In the genomic region with DNA sequence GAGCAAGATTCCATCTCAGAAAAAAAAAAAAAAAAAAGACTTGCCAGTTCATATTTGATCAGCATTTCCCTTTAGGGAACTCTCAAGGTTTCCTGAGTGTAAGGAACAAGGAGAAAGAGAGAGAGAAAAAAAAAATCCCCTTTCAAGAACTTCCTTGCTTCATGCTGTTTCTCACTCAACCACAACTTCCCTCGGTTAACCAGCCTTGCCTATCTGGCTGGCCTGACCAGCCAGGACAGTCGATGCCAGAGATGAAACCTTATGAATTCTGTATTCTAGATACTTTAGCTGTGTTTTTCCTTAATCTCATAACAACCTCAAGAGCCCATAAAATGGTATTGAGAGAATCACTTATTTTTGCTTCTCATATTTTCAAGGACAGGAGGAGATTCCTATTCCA, we compare ENCODE assay signal across 9 cellular contexts. TPM values are rescaled to one million over a fixed set of nuclear protein-coding genes. Genes with fewer than 3 reads are reported as not detected.
A peak's percentile ranks its signal among the peaks of the same experiment; 100 is the strongest.
DNase-seq lines count a peak whose midpoint lies in the region; FAIRE-seq and TF ChIP-seq lines count a peak whose summit lies in the region.
"Had no signal": no experiment of that assay in that cellular context is flagged by ENCODE, and none has a peak within 500 bp of the region (broad histone marks: within the 10 kb centered on the region; RNA-seq: fewer than 3 reads in every experiment).

No MANE protein-coding gene starts in this region.

- H3K9me3 ChIP-seq in endodermal cell (ENCODE audit: control insufficient read depth, low read length) (no peaks in the 10 kb centered on the region), small intestine (ENCODE audit: control insufficient read depth, low read depth) (no peaks in the 10 kb centered on the region), SJCRH30 (replicated peaks) (no peaks in the 10 kb centered on the region)

- TF ChIP-seq CTCF in endodermal cell (conservative IDR thresholded peaks at IDR 0.05) = no peak
- TF ChIP-seq CTCF in glutamatergic neuron (IDR thresholded peaks at IDR 0.05; ENCODE audit: partially characterized antibody, unreplicated experiment) = no peak

- H3K9ac ChIP-seq in endodermal cell (ENCODE audit: extremely low read depth, low read length, poor library complexity, severe bottlenecking) = no peak overlapping the region

- H3K36me3 Mint-ChIP-seq in endodermal cell (ENCODE audit: low read depth) (peaks cover 6% of the 10 kb centered on the region), glutamatergic neuron (ENCODE audit: unreplicated experiment) (peaks cover 4% of the 10 kb centered on the region)

- H3K4me3 ChIP-seq in endodermal cell (ENCODE audit: low read length) (no peak overlapping the region), small intestine (ENCODE audit: low read depth in 1 of 2, low read length in 2 of 2) (no peak overlapping the region), SJCRH30 (no peak overlapping the region)

- FAIRE-seq in small intestine (lab: Jason Lieb, UNC) = no peak

- H3K36me3 ChIP-seq in endodermal cell (ENCODE audit: control insufficient read depth, insufficient read depth, low read length) = peaks cover 6% of the 10 kb centered on the region
- H3K36me3 ChIP-seq in small intestine (ENCODE audit: control insufficient read depth in 2 of 2, insufficient read depth in 2 of 2, low read length in 2 of 2) = no peaks in the 10 kb centered on the region
- H3K36me3 ChIP-seq in SJCRH30 = peaks cover 2% of the 10 kb centered on the region; the same call in 1 of the 2 replicates

- peak overlapping the region; percentile 38 for H3K27ac Mint-ChIP-seq in endodermal cell
- H3K27ac Mint-ChIP-seq in glutamatergic neuron (ENCODE audit: unreplicated experiment) = no peak overlapping the region

- WGBS in endodermal cell (ENCODE audit: insufficient coverage in 1 of 2, insufficient read length in 1 of 2), 2 experiments = 83% methylated on average over 2 of the region's 2 CpGs; no CpG with 5 or more reads in 1 of the 2 experiments
- 54 to 79% (median 70%) methylated on average over 2 of the region's 2 CpGs for WGBS in small intestine, 3 donors

- H3K27me3 Mint-ChIP-seq in endodermal cell (ENCODE audit: insufficient read depth) (no peaks in the 10 kb centered on the region), glutamatergic neuron (ENCODE audit: unreplicated experiment) (peaks cover 5% of the 10 kb centered on the region)

- peaks cover 8% of the 10 kb centered on the region for H3K4me1 ChIP-seq in endodermal cell (ENCODE audit: control insufficient read depth, insufficient read depth, low read length)
- H3K4me1 ChIP-seq in small intestine (ENCODE audit: control insufficient read depth in 2 of 2, insufficient read depth in 1 of 2, low read depth in 1 of 2, low read length in 1 of 2) = peaks cover 2 to 12% of the 10 kb centered on the region in 2 donors
- peaks cover 7% of the 10 kb centered on the region; the same call in 1 of the 2 replicates for H3K4me1 ChIP-seq in SJCRH30

- H3K27ac ChIP-seq in endodermal cell (ENCODE audit: low read depth, low read length) = no peak overlapping the region
- peak overlapping the region; percentile 85 to 91 for H3K27ac ChIP-seq in small intestine (ENCODE audit: low read depth in 1 of 2, low read length in 1 of 2)
- H3K27ac ChIP-seq in SJCRH30 = no peak overlapping the region

- H3K27me3 ChIP-seq in endodermal cell (ENCODE audit: control insufficient read depth, insufficient read depth, low read length, poor library complexity, severe bottlenecking) = no peaks in the 10 kb centered on the region
- no peaks in the 10 kb centered on the region for H3K27me3 ChIP-seq in small intestine (ENCODE audit: control insufficient read depth in 2 of 2, insufficient read depth in 2 of 2, low read length in 2 of 2)
- H3K27me3 ChIP-seq in SJCRH30 = no peaks in the 10 kb centered on the region

- H3K4me3 Mint-ChIP-seq in endodermal cell = no peak overlapping the region
- no peak overlapping the region for H3K4me3 Mint-ChIP-seq in glutamatergic neuron (ENCODE audit: unreplicated experiment)

- H3K4me1 Mint-ChIP-seq in endodermal cell = peaks cover 20% of the 10 kb centered on the region
- H3K4me1 Mint-ChIP-seq in glutamatergic neuron (ENCODE audit: low read depth, unreplicated experiment) = peaks cover 7% of the 10 kb centered on the region

- DNase-seq in SKM-1 treated with dmso at 0.1 percent for 144 hours (lab: John Stamatoyannopoulos, UW; ENCODE audit: unreplicated experiment) (peak; percentile 53), SKM-1 (lab: John Stamatoyannopoulos, UW; ENCODE audit: unreplicated experiment) (no peak), OCI-M1 (lab: John Stamatoyannopoulos, UW) (peak; percentile 26), endodermal cell (no peak), small intestine (no peak), glutamatergic neuron (no peak), islet precursor cell (no peak), SJCRH30 (no peak)
- DNase-seq: NCI-H510A had no signal

- peaks cover 2% of the 10 kb centered on the region for H3K9me3 Mint-ChIP-seq in endodermal cell
- peaks cover 16% of the 10 kb centered on the region for H3K9me3 Mint-ChIP-seq in glutamatergic neuron (ENCODE audit: unreplicated experiment)

RNA-seq across cellular contexts. Expression of a gene that starts 2.6 kb away (rescaled TPM):
- 10 to 100 TPM; 36.9 to 38.0 TPM for total RNA-seq in endodermal cell
- polyA plus RNA-seq in endodermal cell (2013, experiment 1 of 2) = 32.4 TPM
- 33.4 TPM for polyA plus RNA-seq in endodermal cell (2013, experiment 2 of 2)
- 1 to 10 TPM; 8.1 to 9.4 (median 8.9) TPM for polyA plus RNA-seq in small intestine
- 45.7 TPM for total RNA-seq in glutamatergic neuron (ENCODE audit: unreplicated experiment)
- 34.3 and 37.6 TPM in 2 replicates for total RNA-seq in SJCRH30 (2014; rRNA removed; shearing (Covaris generic))

Comparison
In these comparisons a context has a peak if more than half of its experiments do, and no peak if none do; other contexts are left out.
1. DNase-seq: peak in SKM-1 treated with dmso at 0.1 percent for 144 hours (single experiment) and OCI-M1 (single experiment); none in SKM-1 (single experiment), endodermal cell (single experiment), small intestine (single experiment), glutamatergic neuron (single experiment), islet precursor cell (single experiment) and SJCRH30 (0 of 2).
2. H3K27ac ChIP-seq: peak in small intestine (2 of 2); none in endodermal cell (single experiment) and SJCRH30 (single experiment).